Comparison of ENCODE assay signal across 18 cellular contexts in the genomic region with DNA sequence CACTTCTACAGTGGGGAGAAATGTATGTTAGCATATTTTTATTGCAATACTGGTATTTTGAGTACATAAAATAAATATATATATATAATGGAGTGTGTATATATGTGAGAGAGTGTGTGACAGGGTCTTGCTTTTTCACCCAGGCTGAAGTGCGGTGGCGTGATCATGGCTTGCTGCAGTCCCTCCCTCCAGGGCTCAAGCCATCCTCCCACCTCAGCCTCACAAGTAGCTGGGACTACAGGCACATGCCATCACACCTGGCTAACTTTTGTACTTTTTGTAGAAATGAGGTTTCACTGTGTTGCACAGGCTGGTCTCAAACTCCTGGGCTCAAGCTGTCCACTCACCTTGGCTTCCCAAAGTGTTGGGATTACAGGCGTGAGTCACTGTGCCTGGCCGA. TPM values are rescaled to one million over a fixed set of nuclear protein-coding genes. Genes with fewer than 3 reads are reported as not detected.
DNase-seq lines count a peak whose midpoint lies in the region; ATAC-seq and TF ChIP-seq lines count a peak whose summit lies in the region.
"Had no signal": no experiment of that assay in that cellular context is flagged by ENCODE, and none has a peak within 500 bp of the region (broad histone marks: within the 10 kb centered on the region; RNA-seq: fewer than 3 reads in every experiment).

No MANE protein-coding gene starts in this region.

- no peak for TF ChIP-seq EP300 in esophagus muscularis mucosa (IDR thresholded peaks at IDR 0.05)

- H3K36me3 ChIP-seq in esophagus muscularis mucosa, result peaks cover 0 to 11% (median 5%) of the 10 kb centered on the region in 4 donors

- no peaks in the 10 kb centered on the region for H3K9me3 Mint-ChIP-seq in activated naive CD4-positive, alpha-beta T cell treated with anti-CD3 and anti-CD28 coated beads, Interleukin-2, amount 10 ng/mL, durations not matched to agents 7 days and 5 days
- H3K9me3 Mint-ChIP-seq in T-helper 2 cell treated with Interferon-gamma antibody and Interleukin-4, amounts not matched to agents 5 μg/mL and 100 μg/mL, for 36 hours, result no peaks in the 10 kb centered on the region
- H3K9me3 Mint-ChIP-seq in central memory CD8-positive, alpha-beta T cell, result no peaks in the 10 kb centered on the region
- H3K9me3 Mint-ChIP-seq in stimulated activated effector memory CD8-positive, alpha-beta T cell treated with anti-CD3 and anti-CD28 coated beads, Interleukin-12 subunit alpha, Interleukin-12 subunit beta, amount 100 ng/mL, for 72 hours, result no peaks in the 10 kb centered on the region
- H3K9me3 Mint-ChIP-seq: IgD-negative memory B cell had no signal

- 94% methylated on average over 4 of the region's 4 CpGs for WGBS in esophagus muscularis mucosa

- H3K9me3 ChIP-seq in esophagus muscularis mucosa, result no peaks in the 10 kb centered on the region
- H3K9me3 ChIP-seq: stomach had no signal

- H3K4me3 ChIP-seq in esophagus muscularis mucosa, result no peak overlapping the region
- H3K4me3 ChIP-seq: stomach had no signal

- ATAC-seq in central memory CD8-positive, alpha-beta T cell (replicated peaks; ENCODE audit: extremely low read depth, poor library complexity, severe bottlenecking), result no peak
- no peak for ATAC-seq in stimulated activated effector memory CD8-positive, alpha-beta T cell treated with anti-CD3 and anti-CD28 coated beads, Interleukin-12 subunit alpha, Interleukin-12 subunit beta, amount 100 ng/mL, for 72 hours
- no peak for ATAC-seq in HG03095 (IDR thresholded peaks at IDR 0.05; ENCODE audit: unreplicated experiment)

- no peak for TF ChIP-seq CTCF in esophagus muscularis mucosa (IDR thresholded peaks at IDR 0.05)

- no peaks in the 10 kb centered on the region for H3K27me3 Mint-ChIP-seq in activated naive CD4-positive, alpha-beta T cell treated with anti-CD3 and anti-CD28 coated beads, Interleukin-2, amount 10 ng/mL, durations not matched to agents 7 days and 5 days
- H3K27me3 Mint-ChIP-seq in T-helper 2 cell treated with Interferon-gamma antibody and Interleukin-4, amounts not matched to agents 5 μg/mL and 100 μg/mL, for 36 hours (ENCODE audit: low read depth), result no peaks in the 10 kb centered on the region
- no peaks in the 10 kb centered on the region for H3K27me3 Mint-ChIP-seq in central memory CD8-positive, alpha-beta T cell
- H3K27me3 Mint-ChIP-seq: brain, IgD-negative memory B cell had no signal

- TF ChIP-seq POLR2A in esophagus muscularis mucosa (IDR thresholded peaks at IDR 0.05; ENCODE audit: low read depth), result no peak

- H3K36me3 Mint-ChIP-seq in activated naive CD4-positive, alpha-beta T cell treated with anti-CD3 and anti-CD28 coated beads, Interleukin-2, amount 10 ng/mL, durations not matched to agents 7 days and 5 days, result peaks cover 56% of the 10 kb centered on the region
- H3K36me3 Mint-ChIP-seq in T-helper 2 cell treated with Interferon-gamma antibody and Interleukin-4, amounts not matched to agents 5 μg/mL and 100 μg/mL, for 36 hours (ENCODE audit: low read depth), result peaks cover 60% of the 10 kb centered on the region
- peaks cover 58% of the 10 kb centered on the region for H3K36me3 Mint-ChIP-seq in central memory CD8-positive, alpha-beta T cell (ENCODE audit: insufficient read depth)
- peaks cover 77% of the 10 kb centered on the region for H3K36me3 Mint-ChIP-seq in stimulated activated effector memory CD8-positive, alpha-beta T cell treated with anti-CD3 and anti-CD28 coated beads, Interleukin-12 subunit alpha, Interleukin-12 subunit beta, amount 100 ng/mL, for 72 hours

- no peaks in the 10 kb centered on the region for H3K27me3 ChIP-seq in esophagus muscularis mucosa
- H3K27me3 ChIP-seq: stomach had no signal

- peak overlapping the region in 2 of 4 donors; percentile 3 to 26 for H3K27ac ChIP-seq in esophagus muscularis mucosa (replicated peaks in 1 of 4)

- CTCF ChIA-PET in activated naive CD4-positive, alpha-beta T cell treated with anti-CD3 and anti-CD28 coated beads, Interleukin-2, amount 10 ng/mL, durations not matched to agents 7 days and 5 days (lab: Charles Lee), result interaction anchor here (0.9 to 6.0 kb wide), 13 partner anchors 10 to 721 kb away, joined by 3 to 183 read pairs (median 9); partner anchors contain the start of genes CNEP1R1 and SNX20

- peaks cover 58% of the 10 kb centered on the region for H3K4me1 Mint-ChIP-seq in activated naive CD4-positive, alpha-beta T cell treated with anti-CD3 and anti-CD28 coated beads, Interleukin-2, amount 10 ng/mL, durations not matched to agents 7 days and 5 days
- H3K4me1 Mint-ChIP-seq in T-helper 2 cell treated with Interferon-gamma antibody and Interleukin-4, amounts not matched to agents 5 μg/mL and 100 μg/mL, for 36 hours (ENCODE audit: low read depth), result peaks cover 48% of the 10 kb centered on the region
- H3K4me1 Mint-ChIP-seq in central memory CD8-positive, alpha-beta T cell, result peaks cover 58% of the 10 kb centered on the region
- peaks cover 53% of the 10 kb centered on the region for H3K4me1 Mint-ChIP-seq in stimulated activated effector memory CD8-positive, alpha-beta T cell treated with anti-CD3 and anti-CD28 coated beads, Interleukin-12 subunit alpha, Interleukin-12 subunit beta, amount 100 ng/mL, for 72 hours

- H3K27ac Mint-ChIP-seq in activated naive CD4-positive, alpha-beta T cell treated with anti-CD3 and anti-CD28 coated beads, Interleukin-2, amount 10 ng/mL, durations not matched to agents 7 days and 5 days, result peak overlapping the region; percentile 92
- peak overlapping the region; percentile 94 for H3K27ac Mint-ChIP-seq in T-helper 2 cell treated with Interferon-gamma antibody and Interleukin-4, amounts not matched to agents 5 μg/mL and 100 μg/mL, for 36 hours
- peak overlapping the region; percentile 97 for H3K27ac Mint-ChIP-seq in central memory CD8-positive, alpha-beta T cell (ENCODE audit: low read depth)
- peak overlapping the region; percentile 96 for H3K27ac Mint-ChIP-seq in stimulated activated effector memory CD8-positive, alpha-beta T cell treated with anti-CD3 and anti-CD28 coated beads, Interleukin-12 subunit alpha, Interleukin-12 subunit beta, amount 100 ng/mL, for 72 hours
- H3K27ac Mint-ChIP-seq: brain had no signal

- peaks cover 22 to 78% (median 74%) of the 10 kb centered on the region in 4 donors for H3K4me1 ChIP-seq in esophagus muscularis mucosa

- intact Hi-C loops in esophagus muscularis mucosa (cut with DNase I), result loop anchor here (10.0 kb wide), 1 partner anchor 51 kb away; the partner anchor contains the start of gene NOD2

- peak; percentile 49 for DNase-seq in activated naive CD4-positive, alpha-beta T cell treated with anti-CD3 and anti-CD28 coated beads, Interleukin-2, amount 10 ng/mL, durations not matched to agents 7 days and 5 days
- DNase-seq in activated naive CD4-positive, alpha-beta T cell treated with Interleukin-2 at 50 U/mL for 16 hours, result no peak
- DNase-seq in T-helper 2 cell treated with Interferon-gamma antibody and Interleukin-4, amounts not matched to agents 5 μg/mL and 100 μg/mL, for 36 hours (ENCODE audit: low spot score), result no peak
- DNase-seq in central memory CD8-positive, alpha-beta T cell (ENCODE audit: low spot score in 2 of 2), result no peak
- DNase-seq in stimulated activated effector memory CD8-positive, alpha-beta T cell treated with anti-CD3 and anti-CD28 coated beads, Interleukin-12 subunit alpha, Interleukin-12 subunit beta, amount 100 ng/mL, for 72 hours (ENCODE audit: low spot score in 2 of 2), result no peak
- no peak for DNase-seq in SKM-1 (lab: John Stamatoyannopoulos, UW; ENCODE audit: unreplicated experiment)
- DNase-seq in esophagus muscularis mucosa (ENCODE audit: extremely low spot score), result no peak
- DNase-seq: activated gamma-delta T cell treated with Interleukin-2 at 50 U/mL for 16 hours, dermis blood vessel endothelial cell, DMS79 treated with DMSO at 0.1 percent for 48 hours, NCI-H187, nucleus accumbens, RPMI8226, stomach had no signal

- peak overlapping the region; percentile 80 for H3K4me3 Mint-ChIP-seq in activated naive CD4-positive, alpha-beta T cell treated with anti-CD3 and anti-CD28 coated beads, Interleukin-2, amount 10 ng/mL, durations not matched to agents 7 days and 5 days
- H3K4me3 Mint-ChIP-seq in T-helper 2 cell treated with Interferon-gamma antibody and Interleukin-4, amounts not matched to agents 5 μg/mL and 100 μg/mL, for 36 hours, result peak overlapping the region; percentile 95
- peak overlapping the region; percentile 84 for H3K4me3 Mint-ChIP-seq in central memory CD8-positive, alpha-beta T cell
- H3K4me3 Mint-ChIP-seq in stimulated activated effector memory CD8-positive, alpha-beta T cell treated with anti-CD3 and anti-CD28 coated beads, Interleukin-12 subunit alpha, Interleukin-12 subunit beta, amount 100 ng/mL, for 72 hours, result peak overlapping the region; percentile 91

RNA-seq across cellular contexts. Expression of gene CYLD, which starts 4.1 kb away (rescaled TPM):
- 10 to 100 TPM; 40.1 to 46.4 (median 40.8) TPM for total RNA-seq in esophagus muscularis mucosa

RNA-seq across cellular contexts. Expression of gene NOD2, which starts 52.5 kb away (rescaled TPM):
- total RNA-seq in esophagus muscularis mucosa, result 1 to 10 TPM; 1.2 to 6.0 (median 2.5) TPM
- total RNA-seq: H4 had no signal
